8 cellular contexts compared by ENCODE assay signal in genomic region chr10:97498076-97498840, GRCh38. TPM values are rescaled to one million over a fixed set of nuclear protein-coding genes. Genes with fewer than 3 reads are reported as not detected.
DNase-seq lines count a peak whose midpoint lies in the region; TF ChIP-seq lines count a peak whose summit lies in the region.

TSS of gene MMS19 (minus strand) at chr10:97498422. CDS start at chr10:97498384, 38 bp downstream.

- peak within 1 kb of the TSS; percentile 76 for H3K27ac ChIP-seq in effector memory CD4-positive, alpha-beta T cell (ENCODE audit: insufficient read depth, low read length, poor library complexity, severe bottlenecking)
- H3K27ac ChIP-seq in mesenchymal stem cell (ENCODE audit: low read length, poor library complexity, severe bottlenecking), result peak within 1 kb of the TSS; percentile 96

- peak within 1 kb of the TSS; percentile 97 for H2BK120ac ChIP-seq in mesenchymal stem cell (ENCODE audit: low read depth, low read length)

- H2BK12ac ChIP-seq in mesenchymal stem cell (ENCODE audit: low read length in 2 of 2), result peak within 1 kb of the TSS in 1 of 2 experiments; percentile 99

- H3K4me2 ChIP-seq in mesenchymal stem cell (ENCODE audit: low read length, poor library complexity, severe bottlenecking), result peak within 1 kb of the TSS; percentile 99

- DNase-seq in CMK (ENCODE audit: low read depth) (peak; percentile 90), GM20000 (ENCODE audit: low spot score) (peak; percentile 100), HT-29 (ENCODE audit: low spot score) (peak; percentile 99), NOMO-1 (lab: John Stamatoyannopoulos, UW; ENCODE audit: unreplicated experiment in 2 of 2) (peak; percentile 97 to 99), mesenchymal stem cell (peak; percentile 99)
- peak; percentile 97 to 99 (median 98) for DNase-seq in effector memory CD4-positive, alpha-beta T cell
- DNase-seq in stimulated activated CD8-positive, alpha-beta memory T cell treated with anti-CD3 and anti-CD28 coated beads, Interleukin-12 subunit alpha, Interleukin-12 subunit beta, amount 100 ng/mL, for 4 hours (ENCODE audit: low read depth), result peak; percentile 100

- peak within 1 kb of the TSS; percentile 60 to 100 for H3K4ac ChIP-seq in mesenchymal stem cell (ENCODE audit: low read depth in 1 of 2, low read length in 2 of 2)

- peak within 1 kb of the TSS; percentile 97 for H2BK5ac ChIP-seq in mesenchymal stem cell (ENCODE audit: low read depth, low read length, poor library complexity, severe bottlenecking)

- WGBS in mesenchymal stem cell, result under 1% methylated on average over 61 of the region's 73 CpGs

- POLR2A ChIA-PET in activated CD8-positive, alpha-beta memory T cell treated with anti-CD3 and anti-CD28 coated beads for 36 hours (lab: Charles Lee), result interaction anchor here (0.6 to 1.3 kb wide), 2 partner anchors 188 to 402 kb away, joined by 3 to 5 read pairs; partner anchors contain the start of gene AVPI1

- peaks cover 6% of the 10 kb centered on the region for H3K79me1 ChIP-seq in mesenchymal stem cell (replicated peaks; ENCODE audit: low read length, poor library complexity, severe bottlenecking)

- peak within 1 kb of the TSS; percentile 96 for H4K8ac ChIP-seq in mesenchymal stem cell (ENCODE audit: low read length)

- peak within 1 kb of the TSS; percentile 89 for H3K9ac ChIP-seq in mesenchymal stem cell (ENCODE audit: low read length)

- no peaks in the 10 kb centered on the region for H3K9me3 ChIP-seq in effector memory CD4-positive, alpha-beta T cell (ENCODE audit: control insufficient read depth, low read length)
- no peaks in the 10 kb centered on the region for H3K9me3 ChIP-seq in mesenchymal stem cell (ENCODE audit: control insufficient read depth, low read length)

- CTCF ChIA-PET in activated CD8-positive, alpha-beta memory T cell treated with anti-CD3 and anti-CD28 coated beads for 36 hours (lab: Charles Lee), result interaction anchor here (1.0 kb wide), 1 partner anchor 48 kb away, joined by 3 read pairs; no protein-coding TSS in a partner anchor

- H3K27me3 ChIP-seq in effector memory CD4-positive, alpha-beta T cell (replicated peaks; ENCODE audit: control insufficient read depth, insufficient read depth, low read length, poor library complexity, severe bottlenecking), result no peaks in the 10 kb centered on the region
- no peaks in the 10 kb centered on the region for H3K27me3 ChIP-seq in mesenchymal stem cell (ENCODE audit: control insufficient read depth in 1 of 2, insufficient read depth in 1 of 2, low read length in 2 of 2)

- peak within 1 kb of the TSS; percentile 81 to 99 for H3K23ac ChIP-seq in mesenchymal stem cell (ENCODE audit: low read length in 2 of 2)

- peak within 1 kb of the TSS; percentile 82 for H2AK5ac ChIP-seq in mesenchymal stem cell (ENCODE audit: low read length, severe bottlenecking)

- peak within 1 kb of the TSS; percentile 96 to 99 for H3K18ac ChIP-seq in mesenchymal stem cell (ENCODE audit: low read depth in 1 of 2, low read length in 2 of 2)

- H3K36me3 ChIP-seq in effector memory CD4-positive, alpha-beta T cell (ENCODE audit: control insufficient read depth, insufficient read depth, low read length), result no peaks in the 10 kb centered on the region
- H3K36me3 ChIP-seq in mesenchymal stem cell (ENCODE audit: control insufficient read depth in 1 of 2, insufficient read depth in 2 of 2, low read depth in 1 of 2, low read length in 2 of 2), result peaks cover under 1 to 5% of the 10 kb centered on the region in 2 experiments

- TF ChIP-seq CTCF in GM20000 (IDR thresholded peaks at IDR 0.05; ENCODE audit: extremely low read depth, missing control alignments), result no peak

- H3K4me1 ChIP-seq in effector memory CD4-positive, alpha-beta T cell (ENCODE audit: control insufficient read depth, insufficient read depth, low read length, poor library complexity, severe bottlenecking), result peaks cover 11% of the 10 kb centered on the region
- H3K4me1 ChIP-seq in mesenchymal stem cell (ENCODE audit: control insufficient read depth, insufficient read depth, low read depth, low read length), result peaks cover 21% of the 10 kb centered on the region

- H4K91ac ChIP-seq in mesenchymal stem cell (ENCODE audit: low read length), result peak within 1 kb of the TSS; percentile 87

- peak within 1 kb of the TSS; percentile 96 for H3K4me3 ChIP-seq in effector memory CD4-positive, alpha-beta T cell (ENCODE audit: insufficient read depth, low read depth, low read length, poor library complexity, severe bottlenecking)
- H3K4me3 ChIP-seq in mesenchymal stem cell (ENCODE audit: insufficient read depth in 1 of 2, low read depth in 1 of 2, low read length in 2 of 2), result peak within 1 kb of the TSS; percentile 88 to 100

- peak within 1 kb of the TSS; percentile 73 for H2BK15ac ChIP-seq in mesenchymal stem cell (ENCODE audit: low read depth, poor library complexity, severe bottlenecking)

- H3K14ac ChIP-seq in mesenchymal stem cell (ENCODE audit: low read length in 2 of 2), result peak within 1 kb of the TSS; percentile 23 to 100

- peak within 1 kb of the TSS; percentile 98 for H2AFZ ChIP-seq in mesenchymal stem cell (ENCODE audit: low read depth, low read length)

RNA-seq across cellular contexts. Expression of gene MMS19, which starts in this region (rescaled TPM):
- 78.7 and 103 TPM in 2 replicates for total RNA-seq in HT-29 (2014; rRNA removed; shearing (Covaris generic))
- 100 to 1,000 TPM in 1 of 2 experiments, 10 to 100 TPM in 1; 98.0 to 100 TPM for total RNA-seq in activated CD8-positive, alpha-beta memory T cell treated with anti-CD3 and anti-CD28 coated beads for 36 hours
- 64.0 TPM for polyA plus RNA-seq in mesenchymal stem cell (2013, experiment 1 of 2)
- polyA plus RNA-seq in mesenchymal stem cell (2013, experiment 2 of 2), result 64.3 TPM

Comparison
In these comparisons a context has a peak if more than half of its experiments do, and no peak if none do; other contexts are left out.
1. Peak in every context shown above with its lines: DNase-seq, H3K4me3 ChIP-seq and H3K27ac ChIP-seq.